Comparison of ENCODE assay signal across 8 cellular contexts in genomic region chr13:80340643-80341097, GRCh38. TPM values are rescaled to one million over a fixed set of nuclear protein-coding genes. Genes with fewer than 3 reads are reported as not detected.
DNase-seq lines count a peak whose midpoint lies in the region; ATAC-seq, FAIRE-seq and TF ChIP-seq lines count a peak whose summit lies in the region.

No MANE protein-coding gene starts in this region.

- H3K9ac ChIP-seq in HUES48 (ENCODE audit: low read depth, low read length), result peak overlapping the region; percentile 93

- no peak overlapping the region for H3K4me3 Mint-ChIP-seq in Caco-2 (ENCODE audit: unreplicated experiment)
- H3K4me3 Mint-ChIP-seq in activated CD4-positive, alpha-beta memory T cell treated with anti-CD3 and anti-CD28 coated beads for 36 hours, result peak overlapping the region; percentile 77

- peaks cover 26% of the 10 kb centered on the region for H3K4me1 ChIP-seq in Caco-2
- peaks cover 39% of the 10 kb centered on the region for H3K4me1 ChIP-seq in HUES48 (ENCODE audit: control insufficient read depth, insufficient read depth, low read length)
- 0 out of 2 replicates have a peak, but pooled peaks cover 1% of the 10 kb centered on the region for H3K4me1 ChIP-seq in iPS DF 6.9 (ENCODE audit: control insufficient read depth, insufficient read depth, low read length)
- H3K4me1 ChIP-seq in small intestine (ENCODE audit: control insufficient read depth in 2 of 2, insufficient read depth in 1 of 2, low read depth in 1 of 2, low read length in 1 of 2), result no peaks in the 10 kb centered on the region

- intact Hi-C loops in Caco-2 (cut with micrococcal nuclease; ENCODE audit: unreplicated experiment), result loop anchor here (1.0 to 10.0 kb wide), 4 partner anchors 366 to 663 kb away; no protein-coding TSS in a partner anchor
- intact Hi-C loops in activated CD4-positive, alpha-beta memory T cell treated with anti-CD3 and anti-CD28 coated beads for 36 hours (cut with micrococcal nuclease), result loop anchor here (5.0 kb wide), 2 partner anchors 67 to 677 kb away; no protein-coding TSS in a partner anchor

- H3K36me3 ChIP-seq in Caco-2 (ENCODE audit: control insufficient read depth, insufficient read depth, low read length), result 0 out of 2 replicates have a peak, but pooled peaks cover 5% of the 10 kb centered on the region
- H3K36me3 ChIP-seq in HUES48 (ENCODE audit: control insufficient read depth, insufficient read depth, low read length), result peaks cover 24% of the 10 kb centered on the region
- peaks cover 8% of the 10 kb centered on the region for H3K36me3 ChIP-seq in iPS DF 6.9 (ENCODE audit: control insufficient read depth, insufficient read depth, low read length)
- peaks cover 0 to 2% of the 10 kb centered on the region in 2 donors for H3K36me3 ChIP-seq in small intestine (ENCODE audit: control insufficient read depth in 2 of 2, insufficient read depth in 2 of 2, low read length in 2 of 2)

- no peaks in the 10 kb centered on the region for H3K27me3 Mint-ChIP-seq in Caco-2 (ENCODE audit: insufficient read depth, unreplicated experiment)
- H3K27me3 Mint-ChIP-seq in activated CD4-positive, alpha-beta memory T cell treated with anti-CD3 and anti-CD28 coated beads for 36 hours, result peaks cover 33% of the 10 kb centered on the region

- no peak for DNase-seq in Caco-2
- peak; percentile 16 for DNase-seq in activated CD4-positive, alpha-beta memory T cell treated with anti-CD3 and anti-CD28 coated beads for 36 hours
- DNase-seq in iPS DF 6.9 (ENCODE audit: low read depth, low spot score), result no peak
- peak; percentile 45 for DNase-seq in small intestine
- no peak for DNase-seq in COLO829 (ENCODE audit: low spot score)
- no peak for DNase-seq in activated CD4-positive, CD25-positive, alpha-beta regulatory T cell (lab: John Stamatoyannopoulos, UW)

- ATAC-seq in GM19438 (IDR thresholded peaks at IDR 0.05; ENCODE audit: low read depth, unreplicated experiment), result peak; percentile 31

- no peaks in the 10 kb centered on the region for H3K27me3 ChIP-seq in Caco-2 (replicated peaks; ENCODE audit: control insufficient read depth, insufficient read depth, low read length)
- peaks cover 13% of the 10 kb centered on the region for H3K27me3 ChIP-seq in HUES48 (ENCODE audit: control insufficient read depth, insufficient read depth, low read length)
- H3K27me3 ChIP-seq in iPS DF 6.9 (ENCODE audit: control insufficient read depth, insufficient read depth, low read length), result no peaks in the 10 kb centered on the region
- H3K27me3 ChIP-seq in small intestine (ENCODE audit: control insufficient read depth in 2 of 2, insufficient read depth in 2 of 2, low read length in 2 of 2), result no peaks in the 10 kb centered on the region

- peaks cover 13% of the 10 kb centered on the region for H3K4me1 Mint-ChIP-seq in Caco-2 (ENCODE audit: low read depth, unreplicated experiment)
- peaks cover 12% of the 10 kb centered on the region for H3K4me1 Mint-ChIP-seq in activated CD4-positive, alpha-beta memory T cell treated with anti-CD3 and anti-CD28 coated beads for 36 hours (ENCODE audit: low read depth)

- BruUV-seq in Caco-2 (replicated peaks; lab: Mats Ljungman, UMichigan), result no TSS peak

- POLR2A ChIA-PET in Caco-2 (lab: Charles Lee), result interaction anchor here (0.5 to 1.5 kb wide), 11 partner anchors 75 to 860 kb away, joined by 3 to 12 read pairs (median 5); partner anchors contain the start of gene NDFIP2
- POLR2A ChIA-PET in activated CD4-positive, alpha-beta memory T cell treated with anti-CD3 and anti-CD28 coated beads for 36 hours (lab: Charles Lee), result no interaction called here

- peaks cover 35% of the 10 kb centered on the region for H3K36me3 Mint-ChIP-seq in Caco-2 (ENCODE audit: insufficient read depth, unreplicated experiment)
- H3K36me3 Mint-ChIP-seq in activated CD4-positive, alpha-beta memory T cell treated with anti-CD3 and anti-CD28 coated beads for 36 hours, result no peaks in the 10 kb centered on the region

- H3K27ac ChIP-seq in HUES48 (ENCODE audit: low read depth, low read length) (peak overlapping the region; percentile 100), iPS DF 6.9 (ENCODE audit: low read length) (peak overlapping the region; percentile 19), small intestine (ENCODE audit: low read depth in 1 of 2, low read length in 1 of 2) (peak overlapping the region; percentile 94 to 99)

- CTCF ChIA-PET in Caco-2 (lab: Charles Lee), result interaction anchor here (0.6 to 1.3 kb wide), 8 partner anchors 21 to 1109 kb away, joined by 3 to 8 read pairs (median 5); no protein-coding TSS in a partner anchor
- CTCF ChIA-PET in activated CD4-positive, alpha-beta memory T cell treated with anti-CD3 and anti-CD28 coated beads for 36 hours (lab: Charles Lee), result interaction anchor here (1.1 kb wide), 1 partner anchor 662 kb away, joined by 6 read pairs; no protein-coding TSS in a partner anchor

- FAIRE-seq in small intestine (lab: Jason Lieb, UNC), result no peak

- WGBS in iPS DF 6.9 (ENCODE audit: insufficient coverage, insufficient read length), result no CpG with 5 or more reads among the region's 44 CpGs
- 0 to 1% (median 0%) methylated on average over 28 to 44 of the region's 44 CpGs for whole genome bisulfite sequencing in small intestine, 3 donors

- H3K4me3 ChIP-seq in Caco-2 (ENCODE audit: low read depth, low read length), result peak overlapping the region; percentile 84
- peak overlapping the region; percentile 98 for H3K4me3 ChIP-seq in HUES48 (ENCODE audit: low read depth, low read length)
- H3K4me3 ChIP-seq in iPS DF 6.9 (ENCODE audit: low read length), result peak overlapping the region; percentile 85
- peak overlapping the region; percentile 92 to 96 for H3K4me3 ChIP-seq in small intestine (ENCODE audit: low read depth in 1 of 2, low read length in 2 of 2)

- H3K9me3 ChIP-seq in Caco-2, result no peaks in the 10 kb centered on the region
- H3K9me3 ChIP-seq in HUES48 (ENCODE audit: control insufficient read depth, insufficient read depth, low read length), result no peaks in the 10 kb centered on the region
- H3K9me3 ChIP-seq in iPS DF 6.9 (ENCODE audit: control insufficient read depth, insufficient read depth, low read length), result no peaks in the 10 kb centered on the region
- H3K9me3 ChIP-seq in small intestine (ENCODE audit: control insufficient read depth, low read depth), result no peaks in the 10 kb centered on the region

- H3K9me3 Mint-ChIP-seq in Caco-2 (ENCODE audit: unreplicated experiment), result no peaks in the 10 kb centered on the region
- H3K9me3 Mint-ChIP-seq in activated CD4-positive, alpha-beta memory T cell treated with anti-CD3 and anti-CD28 coated beads for 36 hours, result no peaks in the 10 kb centered on the region

- no peak for TF ChIP-seq CTCF in Caco-2 (IDR thresholded peaks at IDR 0.05; ENCODE audit: insufficient read depth in 1 of 2, low read depth in 1 of 2, low read length in 1 of 2, severe bottlenecking in 1 of 2, unreplicated experiment in 1 of 2)

- H3K27ac Mint-ChIP-seq in Caco-2 (ENCODE audit: unreplicated experiment), result no peak overlapping the region
- no peak overlapping the region for H3K27ac Mint-ChIP-seq in activated CD4-positive, alpha-beta memory T cell treated with anti-CD3 and anti-CD28 coated beads for 36 hours

RNA-seq across cellular contexts. Expression of gene SPRY2, which starts 0.3 kb away (rescaled TPM):
- 28.9 and 32.4 TPM in 2 replicates for total RNA-seq in Caco-2 (2022)
- under 1 TPM; 0.29 to 0.31 TPM for total RNA-seq in activated CD4-positive, alpha-beta memory T cell treated with anti-CD3 and anti-CD28 coated beads for 36 hours
- polyA plus RNA-seq in small intestine, result 10 to 100 TPM; 10.3 to 27.7 (median 16.3) TPM

Comparison
In these comparisons a context has a peak if more than half of its experiments do, and no peak if none do; other contexts are left out.
1. DNase-seq: peak in activated CD4-positive, alpha-beta memory T cell treated with anti-CD3 and anti-CD28 coated beads for 36 hours (single experiment) and small intestine (single experiment); none in Caco-2 (0 of 2), iPS DF 6.9 (single experiment), COLO829 (single experiment) and activated CD4-positive, CD25-positive, alpha-beta regulatory T cell (0 of 4).
2. H3K27ac ChIP-seq: peak in every context shown above with its lines; median percentile 100 in HUES48; 96 in small intestine; 19 in iPS DF 6.9.
3. RNA of gene SPRY2, which starts 0.3 kb away (total RNA-seq): 28.9 to 32.4 TPM in Caco-2; 0.29 to 0.31 TPM in activated CD4-positive, alpha-beta memory T cell treated with anti-CD3 and anti-CD28 coated beads for 36 hours; every median in the first group is over 10 times any median in the second.
4. Peak in every context shown above with its lines, with median percentiles within 50 percentile points of each other: H3K4me3 ChIP-seq.